ENCODE assay signal across 1 cellular context in the genomic region with DNA sequence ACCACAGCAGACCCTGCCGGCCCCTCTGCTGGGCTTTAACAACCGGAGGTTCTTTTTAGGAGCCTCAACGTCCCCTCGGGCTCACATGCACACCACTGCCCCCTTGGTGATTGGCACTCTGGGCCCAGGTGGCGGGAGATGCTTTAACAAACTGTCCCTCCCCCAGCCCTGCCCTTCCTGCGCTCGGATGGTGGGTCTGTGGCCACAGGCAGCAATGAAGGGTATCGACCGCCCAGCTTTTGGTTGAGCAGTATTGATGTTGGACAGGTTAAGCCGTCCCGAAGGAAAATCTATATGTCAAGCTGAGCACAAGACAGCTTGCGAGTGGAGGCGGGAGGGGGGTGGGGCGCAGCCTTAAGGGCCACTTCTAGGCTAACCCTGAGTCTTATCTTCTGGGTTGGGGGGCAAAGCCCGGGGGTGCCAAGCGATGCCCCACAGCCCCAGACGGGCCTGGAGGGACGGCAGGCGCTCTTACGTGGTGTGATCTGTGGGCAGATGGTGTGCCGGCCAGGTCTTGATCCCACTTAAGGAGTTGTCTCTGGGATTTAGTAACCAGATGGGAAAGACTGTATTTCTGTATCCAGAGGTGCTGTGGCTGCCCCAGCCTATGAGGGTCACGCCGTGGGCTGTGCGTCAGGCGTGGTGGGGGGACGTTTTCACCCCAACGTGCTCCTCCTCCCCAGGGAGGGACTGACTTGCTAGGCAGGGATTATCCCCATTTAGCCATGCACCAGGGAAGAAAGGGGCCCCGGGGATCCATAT.
TF ChIP-seq lines count a peak whose summit lies in the region.

No MANE protein-coding gene starts in this region.

TF ChIP-seq in GM23338, 12 proteins besides CTCF, POLR2A, EP300 and RAD21 (continued from another document):
- TF ChIP-seq REST (IDR thresholded peaks at IDR 0.05; ENCODE audit: unreplicated experiment) (no peak), EZH2 (IDR thresholded peaks at IDR 0.05; ENCODE audit: low read depth, unreplicated experiment) (no peak), ZNF114 (CRISPR knock-in tag; IDR thresholded peaks at IDR 0.05) (no peak), ETS1 (IDR thresholded peaks at IDR 0.05) (no peak), ZNF462 (CRISPR knock-in tag; IDR thresholded peaks at IDR 0.05) (no peak), EZH2phosphoT487 (IDR thresholded peaks at IDR 0.05; ENCODE audit: unreplicated experiment) (no peak), NANOG (IDR thresholded peaks at IDR 0.05; ENCODE audit: borderline replicate concordance) (no peak), ZNF331 (CRISPR knock-in tag; IDR thresholded peaks at IDR 0.05; ENCODE audit: low read depth) (no peak)
TF ChIP-seq in GM23338: peak in this region for 0.
